In the genomic region with DNA sequence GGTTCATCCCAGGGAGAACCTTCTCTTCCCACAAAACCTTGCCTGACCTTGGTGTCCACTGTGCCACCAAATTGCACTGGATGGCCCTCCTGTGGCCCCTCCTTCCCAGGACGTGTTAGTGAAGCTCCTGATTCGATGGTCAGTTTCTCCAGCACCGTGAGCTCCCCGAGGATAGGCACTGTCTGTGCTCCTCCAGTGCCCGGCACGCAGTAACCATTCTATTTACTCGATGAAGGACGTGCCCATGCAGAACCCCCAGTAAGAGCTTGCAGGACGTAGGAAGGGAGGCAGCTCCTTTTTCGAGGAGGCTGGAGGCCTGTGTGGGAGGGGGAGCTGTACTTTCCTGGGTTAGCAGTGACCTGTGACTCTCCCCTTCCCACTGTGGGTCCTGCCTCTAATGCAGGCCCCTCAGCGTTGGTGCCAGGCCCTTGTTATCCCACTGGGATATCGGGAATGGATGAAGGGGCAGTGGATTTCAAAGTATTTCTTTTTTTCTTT, we compare ENCODE assay signal across 16 cellular contexts. TPM values are rescaled to one million over a fixed set of nuclear protein-coding genes. Genes with fewer than 3 reads are reported as not detected.
DNase-seq lines count a peak whose midpoint lies in the region; ATAC-seq and TF ChIP-seq lines count a peak whose summit lies in the region.
"Had no signal": no experiment of that assay in that cellular context is flagged by ENCODE, and none has a peak within 500 bp of the region (broad histone marks: within the 10 kb centered on the region; RNA-seq: fewer than 3 reads in every experiment).

No MANE protein-coding gene starts in this region.

- no peak overlapping the region for H2AFZ ChIP-seq in neural progenitor cell (replicated peaks)
- H2AFZ ChIP-seq: GM23338 had no signal

- no peak overlapping the region for H3K27ac ChIP-seq in neural progenitor cell
- peak overlapping the region; percentile 75 to 94 for H3K27ac ChIP-seq in thoracic aorta
- peak overlapping the region in 2 of 4 donors; percentile 7 to 84 for H3K27ac ChIP-seq in gastroesophageal sphincter
- H3K27ac ChIP-seq: BLaER1 treated with 17β-estradiol and CSF1 and Interleukin-3, amounts not matched to agents 10 nM and 100 nM had no signal

- no peak overlapping the region for H3K4me2 ChIP-seq in neural progenitor cell
- H3K4me2 ChIP-seq: BLaER1 treated with 17β-estradiol and CSF1 and Interleukin-3, amounts not matched to agents 10 nM and 100 nM; GM23338 had no signal

- peak overlapping the region; percentile 66 for H3K27ac Mint-ChIP-seq in activated naive CD4-positive, alpha-beta T cell treated with anti-CD3 and anti-CD28 coated beads, Interleukin-2, amount 50 U/mL, for 24 hours
- no peak overlapping the region for H3K27ac Mint-ChIP-seq in activated naive CD4-positive, alpha-beta T cell treated with anti-CD3 and anti-CD28 coated beads, Interleukin-2, amount 50 U/mL, for 72 hours
- H3K27ac Mint-ChIP-seq in WTC11 (peak overlapping the region; percentile 80), neural progenitor cell (peak overlapping the region; percentile 92)
- no peak overlapping the region for H3K27ac Mint-ChIP-seq in stimulated activated naive CD8-positive, alpha-beta T cell treated with anti-CD3 and anti-CD28 coated beads, Interleukin-15, amount 100 ng/mL, for 72 hours

- CTCF ChIA-PET in WTC11 (lab: Charles Lee), result no interaction called here

- H3K27me3 Mint-ChIP-seq in activated naive CD4-positive, alpha-beta T cell treated with anti-CD3 and anti-CD28 coated beads, Interleukin-2, amount 50 U/mL, for 24 hours, result no peaks in the 10 kb centered on the region
- no peaks in the 10 kb centered on the region for H3K27me3 Mint-ChIP-seq in WTC11 (ENCODE audit: low read depth)
- H3K27me3 Mint-ChIP-seq in neural progenitor cell (ENCODE audit: insufficient read depth, low read depth), result peaks cover 5% of the 10 kb centered on the region
- no peaks in the 10 kb centered on the region for H3K27me3 Mint-ChIP-seq in stimulated activated naive CD8-positive, alpha-beta T cell treated with anti-CD3 and anti-CD28 coated beads, Interleukin-15, amount 100 ng/mL, for 72 hours

- H3K4me3 ChIP-seq in neural progenitor cell (no peak overlapping the region), thoracic aorta (no peak overlapping the region), gastroesophageal sphincter (no peak overlapping the region)
- H3K4me3 ChIP-seq: BLaER1 treated with 17β-estradiol and CSF1 and Interleukin-3, amounts not matched to agents 10 nM and 100 nM; GM12878; GM23338 had no signal

- TF ChIP-seq CTCF in WTC11 (IDR thresholded peaks at IDR 0.05), result no peak
- TF ChIP-seq CTCF in neural progenitor cell (IDR thresholded peaks at IDR 0.05), result no peak
- no peak for TF ChIP-seq CTCF in thoracic aorta (IDR thresholded peaks at IDR 0.05)
- no peak for TF ChIP-seq CTCF in gastroesophageal sphincter (IDR thresholded peaks at IDR 0.05)

- H3K9me3 ChIP-seq in neural progenitor cell (ENCODE audit: low read depth), result no peaks in the 10 kb centered on the region
- H3K9me3 ChIP-seq in thoracic aorta, result no peaks in the 10 kb centered on the region
- no peaks in the 10 kb centered on the region for H3K9me3 ChIP-seq in gastroesophageal sphincter
- H3K9me3 ChIP-seq: BLaER1 treated with 17β-estradiol and CSF1 and Interleukin-3, amounts not matched to agents 10 nM and 100 nM had no signal

- WGBS in gastroesophageal sphincter (ENCODE audit: low coverage in 1 of 2), 2 donors, result 89% methylated on average over 7 of the region's 12 CpGs; no CpG with 5 or more reads in 1 of the 2 donors

- TF ChIP-seq EP300 in gastroesophageal sphincter (IDR thresholded peaks at IDR 0.05), result no peak

- no peak for DNase-seq in activated naive CD4-positive, alpha-beta T cell treated with anti-CD3 and anti-CD28 coated beads, Interleukin-2, amount 50 U/mL, for 72 hours (ENCODE audit: low spot score in 2 of 2)
- DNase-seq in WTC11 (ENCODE audit: low spot score) (no peak), neural progenitor cell (ENCODE audit: low spot score) (no peak), thoracic aorta (ENCODE audit: low spot score) (no peak)
- DNase-seq in stimulated activated naive CD8-positive, alpha-beta T cell treated with anti-CD3 and anti-CD28 coated beads, Interleukin-15, amount 100 ng/mL, for 72 hours, result no peak
- DNase-seq: 8988T; AML-193; CD4-positive, CD25-positive, alpha-beta regulatory T cell; DMS79; H7 had no signal

- peaks cover 9% of the 10 kb centered on the region for H3K36me3 Mint-ChIP-seq in activated naive CD4-positive, alpha-beta T cell treated with anti-CD3 and anti-CD28 coated beads, Interleukin-2, amount 50 U/mL, for 24 hours
- H3K36me3 Mint-ChIP-seq in activated naive CD4-positive, alpha-beta T cell treated with anti-CD3 and anti-CD28 coated beads, Interleukin-2, amount 50 U/mL, for 72 hours, result peaks cover 12 to 20% of the 10 kb centered on the region in 2 donors
- H3K36me3 Mint-ChIP-seq in WTC11 (peaks cover 20% of the 10 kb centered on the region), neural progenitor cell (peaks cover 21% of the 10 kb centered on the region)

- H4K20me1 ChIP-seq in neural progenitor cell (ENCODE audit: low read depth), result no peaks in the 10 kb centered on the region
- H4K20me1 ChIP-seq: BLaER1 treated with 17β-estradiol and CSF1 and Interleukin-3, amounts not matched to agents 10 nM and 100 nM had no signal

- no peaks in the 10 kb centered on the region for H3K9me3 Mint-ChIP-seq in activated naive CD4-positive, alpha-beta T cell treated with anti-CD3 and anti-CD28 coated beads, Interleukin-2, amount 50 U/mL, for 24 hours
- no peaks in the 10 kb centered on the region for H3K9me3 Mint-ChIP-seq in activated naive CD4-positive, alpha-beta T cell treated with anti-CD3 and anti-CD28 coated beads, Interleukin-2, amount 50 U/mL, for 72 hours
- H3K9me3 Mint-ChIP-seq in WTC11, result no peaks in the 10 kb centered on the region
- no peaks in the 10 kb centered on the region for H3K9me3 Mint-ChIP-seq in neural progenitor cell
- H3K9me3 Mint-ChIP-seq in stimulated activated naive CD8-positive, alpha-beta T cell treated with anti-CD3 and anti-CD28 coated beads, Interleukin-15, amount 100 ng/mL, for 72 hours, result no peaks in the 10 kb centered on the region
- H3K9me3 Mint-ChIP-seq: CD4-positive, CD25-positive, alpha-beta regulatory T cell; GM23338 had no signal

- H3K4me1 Mint-ChIP-seq in activated naive CD4-positive, alpha-beta T cell treated with anti-CD3 and anti-CD28 coated beads, Interleukin-2, amount 50 U/mL, for 24 hours, result peaks cover 8% of the 10 kb centered on the region
- H3K4me1 Mint-ChIP-seq in WTC11 (no peaks in the 10 kb centered on the region), neural progenitor cell (peaks cover 7% of the 10 kb centered on the region)
- H3K4me1 Mint-ChIP-seq in stimulated activated naive CD8-positive, alpha-beta T cell treated with anti-CD3 and anti-CD28 coated beads, Interleukin-15, amount 100 ng/mL, for 72 hours, result peaks cover 7% of the 10 kb centered on the region

- H3K4me3 Mint-ChIP-seq in activated naive CD4-positive, alpha-beta T cell treated with anti-CD3 and anti-CD28 coated beads, Interleukin-2, amount 50 U/mL, for 24 hours, result no peak overlapping the region
- no peak overlapping the region for H3K4me3 Mint-ChIP-seq in WTC11
- no peak overlapping the region for H3K4me3 Mint-ChIP-seq in neural progenitor cell
- H3K4me3 Mint-ChIP-seq in stimulated activated naive CD8-positive, alpha-beta T cell treated with anti-CD3 and anti-CD28 coated beads, Interleukin-15, amount 100 ng/mL, for 72 hours, result no peak overlapping the region
- H3K4me3 Mint-ChIP-seq: CD4-positive, CD25-positive, alpha-beta regulatory T cell; GM23338 had no signal

- peaks cover 5% of the 10 kb centered on the region for H3K4me1 ChIP-seq in neural progenitor cell
- peaks cover 32 to 65% of the 10 kb centered on the region in 2 donors for H3K4me1 ChIP-seq in thoracic aorta (ENCODE audit: control insufficient read depth in 1 of 2, low read depth in 2 of 2)
- H3K4me1 ChIP-seq in gastroesophageal sphincter, result peaks cover 0 to 41% (median 15%) of the 10 kb centered on the region in 3 donors

- no peaks in the 10 kb centered on the region for H3F3A ChIP-seq in neural progenitor cell (ENCODE audit: low read depth)

- no peaks in the 10 kb centered on the region for H3K27me3 ChIP-seq in neural progenitor cell
- H3K27me3 ChIP-seq in thoracic aorta (replicated peaks; ENCODE audit: insufficient read depth), result no peaks in the 10 kb centered on the region
- H3K27me3 ChIP-seq in gastroesophageal sphincter, result no peaks in the 10 kb centered on the region
- H3K27me3 ChIP-seq: BLaER1 treated with 17β-estradiol and CSF1 and Interleukin-3, amounts not matched to agents 10 nM and 100 nM had no signal

- H3K36me3 ChIP-seq in neural progenitor cell, result no peaks in the 10 kb centered on the region
- H3K36me3 ChIP-seq in thoracic aorta, result peaks cover 37% of the 10 kb centered on the region
- peaks cover 0 to 78% of the 10 kb centered on the region in 2 donors for H3K36me3 ChIP-seq in gastroesophageal sphincter

- TF ChIP-seq POLR2A in gastroesophageal sphincter (IDR thresholded peaks at IDR 0.05), result no peak

- no peak for ATAC-seq in activated naive CD4-positive, alpha-beta T cell treated with anti-CD3 and anti-CD28 coated beads, Interleukin-2, amount 50 U/mL, for 72 hours
- ATAC-seq in WTC11 (no peak), thoracic aorta (ENCODE audit: insufficient number of reproducible peaks, low FRiP score, low read depth) (no peak), HG03469 (IDR thresholded peaks at IDR 0.05; ENCODE audit: unreplicated experiment) (no peak), gastroesophageal sphincter (no peak)
- no peak for ATAC-seq in stimulated activated naive CD8-positive, alpha-beta T cell treated with anti-CD3 and anti-CD28 coated beads, Interleukin-15, amount 100 ng/mL, for 72 hours
- ATAC-seq: GM12878, GM23338 had no signal

- H3K9ac ChIP-seq in neural progenitor cell, result no peak overlapping the region
- H3K9ac ChIP-seq: BLaER1 treated with 17β-estradiol and CSF1 and Interleukin-3, amounts not matched to agents 10 nM and 100 nM had no signal

- H3K79me2 ChIP-seq in neural progenitor cell (ENCODE audit: low read depth), result no peaks in the 10 kb centered on the region

- POLR2A ChIA-PET in WTC11 (lab: Charles Lee), result no interaction called here

TF ChIP-seq in WTC11, 78 proteins besides CTCF, POLR2A, EP300 and RAD21 (continues in another document):
- TF ChIP-seq PRRX2 (CRISPR knock-in tag; IDR thresholded peaks at IDR 0.05), result no peak

RNA-seq across cellular contexts. Expression of a gene that starts 39.6 kb away (rescaled TPM):
- 10 to 100 TPM in 1 of 2 donors, 1 to 10 TPM in 1; 6.4 to 15.7 TPM for total RNA-seq in activated naive CD4-positive, alpha-beta T cell treated with anti-CD3 and anti-CD28 coated beads, Interleukin-2, amount 50 U/mL, for 72 hours
- total RNA-seq in WTC11 (2021) (9.8 to 11.0 TPM (median 10.1 TPM) in 3 replicates), neural progenitor cell (ENCODE audit: low replicate concordance) (11.3 and 12.3 TPM in 2 replicates), thoracic aorta (10 to 100 TPM; 50.0 to 74.2 TPM), gastroesophageal sphincter (100 to 1,000 TPM in 1 of 4 donors, 10 to 100 TPM in 3; 41.1 to 106 (median 60.0) TPM)

Comparison
In these comparisons a context has a peak if more than half of its experiments do, and no peak if none do; other contexts are left out.
1. H3K27ac Mint-ChIP-seq: peak in activated naive CD4-positive, alpha-beta T cell treated with anti-CD3 and anti-CD28 coated beads, Interleukin-2, amount 50 U/mL, for 24 hours (single experiment), WTC11 (single experiment) and neural progenitor cell (single experiment); none in activated naive CD4-positive, alpha-beta T cell treated with anti-CD3 and anti-CD28 coated beads, Interleukin-2, amount 50 U/mL, for 72 hours (0 of 2) and stimulated activated naive CD8-positive, alpha-beta T cell treated with anti-CD3 and anti-CD28 coated beads, Interleukin-15, amount 100 ng/mL, for 72 hours (0 of 2).